Comparison of ENCODE assay signal across 1 cellular context in the genomic region with DNA sequence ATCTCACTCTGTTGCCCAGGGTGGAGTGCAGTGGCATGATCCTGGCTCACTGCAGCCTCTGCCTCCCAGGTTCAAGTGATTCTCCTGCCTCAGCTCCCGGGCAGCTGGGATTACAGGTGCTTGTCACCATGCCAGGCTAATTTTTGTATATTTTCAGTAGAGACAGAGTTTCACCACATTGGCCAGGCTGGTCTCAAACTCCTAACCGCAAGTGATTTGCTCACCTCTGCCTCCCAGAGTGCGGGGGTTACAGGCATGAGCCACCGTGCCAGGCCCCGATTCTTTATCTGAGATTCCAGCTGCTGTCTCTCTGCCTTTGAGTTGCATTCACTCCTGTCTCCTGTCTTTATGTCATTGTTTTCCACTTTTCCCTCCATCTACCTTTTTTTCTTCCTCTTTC.
TF ChIP-seq lines count a peak whose summit lies in the region.

No MANE protein-coding gene starts in this region.

TF ChIP-seq in WTC11, 78 proteins besides CTCF, POLR2A, EP300 and RAD21 (continued from another document):
- TF ChIP-seq, protein P1, sequence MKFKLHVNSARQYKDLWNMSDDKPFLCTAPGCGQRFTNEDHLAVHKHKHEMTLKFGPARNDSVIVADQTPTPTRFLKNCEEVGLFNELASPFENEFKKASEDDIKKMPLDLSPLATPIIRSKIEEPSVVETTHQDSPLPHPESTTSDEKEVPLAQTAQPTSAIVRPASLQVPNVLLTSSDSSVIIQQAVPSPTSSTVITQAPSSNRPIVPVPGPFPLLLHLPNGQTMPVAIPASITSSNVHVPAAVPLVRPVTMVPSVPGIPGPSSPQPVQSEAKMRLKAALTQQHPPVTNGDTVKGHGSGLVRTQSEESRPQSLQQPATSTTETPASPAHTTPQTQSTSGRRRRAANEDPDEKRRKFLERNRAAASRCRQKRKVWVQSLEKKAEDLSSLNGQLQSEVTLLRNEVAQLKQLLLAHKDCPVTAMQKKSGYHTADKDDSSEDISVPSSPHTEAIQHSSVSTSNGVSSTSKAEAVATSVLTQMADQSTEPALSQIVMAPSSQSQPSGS (CRISPR knock-in tag; IDR thresholded peaks at IDR 0.05; ENCODE audit: borderline replicate concordance, low read depth), result no peak
